Comparison of ENCODE assay signal across 1 cellular context in genomic region chr14:20659813-20660395, GRCh38.
TF ChIP-seq lines count a peak whose summit lies in the region.

No MANE protein-coding gene starts in this region.

TF ChIP-seq in K562, 482 proteins besides CTCF, POLR2A, EP300 and RAD21 (continued from another document):
- TF ChIP-seq ZNF324 (CRISPR knock-in tag; IDR thresholded peaks at IDR 0.05) = no peak
- TF ChIP-seq BRD9 (IDR thresholded peaks at IDR 0.05; ENCODE audit: low read depth, partially characterized antibody) = no peak
- TF ChIP-seq SMAD3 (CRISPR knock-in tag; conservative IDR thresholded peaks at IDR 0.05) = no peak
- no peak for TF ChIP-seq VEZF1 (CRISPR knock-in tag; IDR thresholded peaks at IDR 0.05)
- TF ChIP-seq TSC22D4 (tag; IDR thresholded peaks at IDR 0.05) = no peak
- TF ChIP-seq THRA (IDR thresholded peaks at IDR 0.05) = no peak
- TF ChIP-seq PCBP2 (IDR thresholded peaks at IDR 0.05; ENCODE audit: low read depth, low read length, poor library complexity, severe bottlenecking) = no peak
- no peak for TF ChIP-seq LEF1 (IDR thresholded peaks at IDR 0.05)
- TF ChIP-seq POLR3A (IDR thresholded peaks at IDR 0.05; ENCODE audit: borderline replicate concordance, extremely low read depth, insufficient read depth, insufficient read length) = peak; percentile 71
- TF ChIP-seq ETS1 (conservative IDR thresholded peaks at IDR 0.05; ENCODE audit: control insufficient read depth, low read depth, low read length) = no peak
- TF ChIP-seq ZBTB7A (IDR thresholded peaks at IDR 0.05; ENCODE audit: borderline replicate concordance, control insufficient read depth, low read depth, low read length) = no peak
- peak; percentile 94 for TF ChIP-seq TBP (optimal IDR thresholded peaks at IDR 0.05; ENCODE audit: low read depth, low read length)
- TF ChIP-seq SIN3A (IDR thresholded peaks at IDR 0.05; ENCODE audit: borderline replicate concordance in 2 of 2, control insufficient read depth in 1 of 2, low read depth in 2 of 2, low read length in 2 of 2) = no peak
- peak; percentile 57; the same call in 1 of the 2 replicates for TF ChIP-seq POLR2H (tag; IDR thresholded peaks at IDR 0.05; ENCODE audit: low read depth)
- no peak for TF ChIP-seq ERF (CRISPR knock-in tag; IDR thresholded peaks at IDR 0.05)
TF ChIP-seq in K562: peak in this region for 3.
